ENCODE assay signal across 14 cellular contexts in genomic region chr15:75827691-75828090, GRCh38.
"Had no signal": no experiment of that assay in that cellular context is flagged by ENCODE, and none has a peak within 500 bp of the region (broad histone marks: within the 10 kb centered on the region; RNA-seq: fewer than 3 reads in every experiment).

No MANE protein-coding gene starts in this region.

- H3K4me1 ChIP-seq: body of pancreas, transverse colon had no signal

- DNase-seq: activated CD4-positive, alpha-beta T cell treated with anti-CD3 and anti-CD28 coated beads, Interleukin-2, amount 50 U/mL, for 48 hours; activated naive CD4-positive, alpha-beta T cell; activated naive CD8-positive, alpha-beta T cell treated with anti-CD3 and anti-CD28 coated beads for 36 hours; activated T-cell treated with anti-CD3 and anti-CD28 coated beads for 4 hours; amniotic stem cell; body of pancreas; central memory CD4-positive, alpha-beta T cell; esophagus squamous epithelium; left cardiac atrium; nucleus accumbens; retina; stimulated activated naive CD8-positive, alpha-beta T cell treated with anti-CD3 and anti-CD28 coated beads, Interleukin-15, Interleukin-2, amounts not matched to agents 100 U/mL and 50 U/mL, for 24 hours; substantia nigra; transverse colon had no signal

- ATAC-seq: body of pancreas; left cardiac atrium; stimulated activated naive CD8-positive, alpha-beta T cell treated with anti-CD3 and anti-CD28 coated beads, Interleukin-15, Interleukin-2, amounts not matched to agents 100 U/mL and 50 U/mL, for 24 hours had no signal

- H3K9me3 ChIP-seq: body of pancreas, esophagus squamous epithelium, transverse colon had no signal

- H3K27ac ChIP-seq: body of pancreas, transverse colon had no signal

- H3K36me3 ChIP-seq: esophagus squamous epithelium, transverse colon had no signal

- H3K4me3 ChIP-seq: body of pancreas, esophagus squamous epithelium, transverse colon had no signal

- H3K27me3 ChIP-seq: body of pancreas, transverse colon had no signal
